ENCODE assay signal across 16 cellular contexts in the genomic region with DNA sequence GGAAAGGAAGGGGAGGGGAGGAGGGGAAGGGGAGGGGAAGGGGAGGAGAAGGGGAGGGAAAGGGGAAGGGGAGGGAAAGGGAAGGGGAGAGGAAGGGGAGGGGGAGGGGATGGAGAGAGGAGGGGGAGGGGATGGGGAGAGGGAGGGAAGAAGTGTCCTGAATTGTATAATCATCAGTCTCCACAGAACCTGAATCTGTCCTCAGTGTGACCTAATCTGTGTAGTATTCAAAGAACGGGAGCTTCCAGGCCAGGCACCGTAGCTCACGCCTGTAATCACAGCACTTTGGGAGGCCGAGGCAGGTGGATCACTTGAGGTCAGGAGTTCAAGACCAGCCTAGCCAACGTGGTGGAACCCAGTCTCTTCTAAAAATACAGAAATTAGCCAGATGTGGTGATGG. TPM values are rescaled to one million over a fixed set of nuclear protein-coding genes. Genes with fewer than 3 reads are reported as not detected.
"Had no signal": no experiment of that assay in that cellular context is flagged by ENCODE, and none has a peak within 500 bp of the region (broad histone marks: within the 10 kb centered on the region; RNA-seq: fewer than 3 reads in every experiment).

No MANE protein-coding gene starts in this region.

- H3K9me3 ChIP-seq: psoas muscle, sigmoid colon had no signal

- H3K4me3 Mint-ChIP-seq: effector memory CD8-positive, alpha-beta T cell; naive thymus-derived CD4-positive, alpha-beta T cell; nephron progenitor cell; stimulated activated naive B cell treated with anti-CD40 and anti-IgM and Interleukin-4, amounts not matched to agents 10 μg/mL and 1 μg/mL and 100 μg/mL, for 72 hours; type B pancreatic cell had no signal

- H3K4me3 ChIP-seq: psoas muscle, sigmoid colon, skin epidermis had no signal

- ATAC-seq: effector memory CD8-positive, alpha-beta T cell; foreskin keratinocyte; left lobe of liver; naive thymus-derived CD4-positive, alpha-beta T cell; psoas muscle; stimulated activated naive B cell treated with anti-CD40 and anti-IgM and Interleukin-4, amounts not matched to agents 10 μg/mL and 1 μg/mL and 100 μg/mL, for 72 hours had no signal

- H3K27ac Mint-ChIP-seq: effector memory CD8-positive, alpha-beta T cell; naive thymus-derived CD4-positive, alpha-beta T cell; nephron progenitor cell; stimulated activated naive B cell treated with anti-CD40 and anti-IgM and Interleukin-4, amounts not matched to agents 10 μg/mL and 1 μg/mL and 100 μg/mL, for 72 hours; type B pancreatic cell had no signal

- DNase-seq: effector memory CD8-positive, alpha-beta T cell; foreskin keratinocyte; head of caudate nucleus; hippocampal formation; islet precursor cell; mammary epithelial cell; naive thymus-derived CD4-positive, alpha-beta T cell; nephron progenitor cell; psoas muscle; sigmoid colon; stimulated activated CD4-positive, alpha-beta T cell treated with anti-CD3 and anti-CD28 coated beads, Interleukin-2, amount 100 ng/mL, for 24 hours; stimulated activated CD4-positive, alpha-beta T cell treated with anti-CD3 and anti-CD28 coated beads, Interleukin-4, amount 100 ng/mL, for 4 hours; stimulated activated naive B cell treated with anti-CD40 and anti-IgM and Interleukin-4, amounts not matched to agents 10 μg/mL and 1 μg/mL and 100 μg/mL, for 72 hours had no signal

- H3K4me1 ChIP-seq: foreskin keratinocyte had no signal

- H3K36me3 ChIP-seq: sigmoid colon had no signal

- H3K36me3 Mint-ChIP-seq: naive thymus-derived CD4-positive, alpha-beta T cell; stimulated activated naive B cell treated with anti-CD40 and anti-IgM and Interleukin-4, amounts not matched to agents 10 μg/mL and 1 μg/mL and 100 μg/mL, for 72 hours; type B pancreatic cell had no signal

- H3K9me3 Mint-ChIP-seq: effector memory CD8-positive, alpha-beta T cell; nephron progenitor cell; stimulated activated naive B cell treated with anti-CD40 and anti-IgM and Interleukin-4, amounts not matched to agents 10 μg/mL and 1 μg/mL and 100 μg/mL, for 72 hours; type B pancreatic cell had no signal

- H3K27ac ChIP-seq: foreskin keratinocyte, psoas muscle, sigmoid colon, skin epidermis had no signal

RNA-seq across cellular contexts. Expression of a gene that starts 5.1 kb away (rescaled TPM):
- polyA plus RNA-seq: naive thymus-derived CD4-positive, alpha-beta T cell had no signal
